24 cellular contexts compared by ENCODE assay signal in the genomic region with DNA sequence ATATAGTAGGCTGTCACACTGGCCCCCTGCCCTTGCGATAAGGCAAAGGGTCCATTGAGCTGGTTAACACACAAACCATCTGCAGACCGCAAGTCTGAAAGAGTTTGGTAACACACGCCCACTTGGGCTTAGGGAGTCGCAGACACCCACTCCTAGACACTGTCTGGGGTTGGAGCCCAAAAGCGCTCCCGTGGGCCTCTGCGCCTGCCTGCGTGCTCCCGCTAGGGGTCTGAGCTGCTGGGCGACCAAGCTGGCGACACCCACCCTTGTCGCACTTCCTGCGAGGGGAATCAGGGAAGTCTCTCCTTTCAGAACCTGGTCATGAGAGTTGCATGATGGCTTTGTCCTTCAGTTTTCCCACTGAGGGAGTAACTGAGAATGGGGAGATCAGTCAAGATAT.
"Had no signal": no experiment of that assay in that cellular context is flagged by ENCODE, and none has a peak within 500 bp of the region (broad histone marks: within the 10 kb centered on the region; RNA-seq: fewer than 3 reads in every experiment).

No MANE protein-coding gene starts in this region.

- H3K36me3 ChIP-seq: MG63, SJSA1 had no signal

- H3K4me3 ChIP-seq: MG63, SJSA1, SK-N-MC had no signal

- H3K27me3 ChIP-seq: MG63, SJSA1 had no signal

- DNase-seq: IMR-90, Karpas-422, KG1, MG63, NCI-H1092, NCI-H1105 treated with DMSO at 0.1 percent for 48 hours, NCI-H1417 treated with DMSO at 0.1 percent for 48 hours, NCI-H146, NCI-H1694 treated with DMSO at 0.1 percent for 48 hours, NCI-H1930, NCI-H2081, NCI-H2171, NCI-H226, NCI-H446, NCI-H510A, NCI-H524 treated with DMSO at 0.1 percent for 48 hours, NCI-H69, NCI-H774, Right ventricle myocardium superior, RPMI8226, SIG-M5 had no signal

- ATAC-seq: HepG2 had no signal

- H3K4me1 ChIP-seq: SJSA1 had no signal

- H3K27ac ChIP-seq: SJSA1, SK-N-MC had no signal

- H3K9me3 ChIP-seq: MG63 had no signal
